13 cellular contexts compared by ENCODE assay signal in the genomic region with DNA sequence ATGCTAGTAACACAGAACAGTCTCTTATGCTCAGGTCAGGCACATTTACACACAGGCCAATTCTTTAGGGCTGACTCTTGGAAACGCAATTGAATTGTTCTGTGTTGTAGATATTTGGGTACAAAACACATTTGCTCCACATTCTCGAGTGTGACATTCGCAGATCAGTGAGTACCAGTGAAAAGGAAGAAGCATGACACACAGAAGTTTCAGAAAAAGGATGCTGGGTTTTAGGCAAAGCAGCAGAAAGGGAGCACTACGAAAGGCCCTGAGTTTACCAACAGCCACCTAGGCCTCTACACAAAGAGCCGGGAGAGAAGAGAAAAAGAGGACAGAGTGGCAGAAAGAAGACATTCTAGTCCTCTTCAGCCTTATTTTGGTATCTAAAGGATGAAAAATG.
A peak's percentile ranks its signal among the peaks of the same experiment; 100 is the strongest.
DNase-seq lines count a peak whose midpoint lies in the region; ATAC-seq and TF ChIP-seq lines count a peak whose summit lies in the region.
"Had no signal": no experiment of that assay in that cellular context is flagged by ENCODE, and none has a peak within 500 bp of the region (broad histone marks: within the 10 kb centered on the region; RNA-seq: fewer than 3 reads in every experiment).

No MANE protein-coding gene starts in this region.

- H3K9me2 ChIP-seq in SU-DHL-6 (replicated peaks; ENCODE audit: insufficient read depth, low read length): no peaks in the 10 kb centered on the region

- intact Hi-C loops in natural killer cell (cut with micrococcal nuclease): loop anchor here (5.0 to 10.0 kb wide), 5 partner anchors 175 to 585 kb away; no protein-coding TSS in a partner anchor
- intact Hi-C loops in left cardiac atrium (cut with DNase I): loop anchor here in 1 of 2 donors (10.0 kb wide), 1 partner anchor 155 kb away; no protein-coding TSS in a partner anchor

- no peak overlapping the region for H3K4me3 ChIP-seq in SU-DHL-6 (ENCODE audit: insufficient read depth, low read length, poor library complexity, severe bottlenecking)
- no peak overlapping the region for H3K4me3 ChIP-seq in tibial nerve
- no peak overlapping the region for H3K4me3 ChIP-seq in SJCRH30

- H3K9me3 ChIP-seq in SU-DHL-6 (ENCODE audit: insufficient read depth, low read length): no peaks in the 10 kb centered on the region
- H3K9me3 ChIP-seq in tibial nerve: no peaks in the 10 kb centered on the region
- no peaks in the 10 kb centered on the region for H3K9me3 ChIP-seq in SJCRH30 (replicated peaks)

- peaks cover 22% of the 10 kb centered on the region for H3F3A ChIP-seq in SU-DHL-6 (ENCODE audit: insufficient read depth)

- peak overlapping the region; percentile 4 for H3K4me2 ChIP-seq in SU-DHL-6 (ENCODE audit: low read depth, low read length, poor library complexity, severe bottlenecking)

- no peaks in the 10 kb centered on the region for H3K9me3 Mint-ChIP-seq in natural killer cell

- peak overlapping the region; percentile 77 for H2AFZ ChIP-seq in SU-DHL-6 (ENCODE audit: low read depth, low read length, severe bottlenecking)

- H3K4me1 Mint-ChIP-seq in natural killer cell: peaks cover 71 to 72% of the 10 kb centered on the region in 2 donors

- H3K27me3 ChIP-seq in SU-DHL-6 (ENCODE audit: low read length) (no peaks in the 10 kb centered on the region), tibial nerve (no peaks in the 10 kb centered on the region), SJCRH30 (no peaks in the 10 kb centered on the region)

- H3K79me2 ChIP-seq in SU-DHL-6 (ENCODE audit: insufficient read depth, low read length): no peaks in the 10 kb centered on the region

- H4K20me1 ChIP-seq in SU-DHL-6 (ENCODE audit: low read depth, low read length): no peaks in the 10 kb centered on the region

- H3K36me3 ChIP-seq in SU-DHL-6 (ENCODE audit: low read length) (no peaks in the 10 kb centered on the region), tibial nerve (no peaks in the 10 kb centered on the region), SJCRH30 (no peaks in the 10 kb centered on the region)

- 72 to 81% methylated on average over 5 of the region's 5 CpGs for WGBS in tibial nerve, 2 donors

- H3K4me1 ChIP-seq in tibial nerve (peaks cover 0 to 8% (median 0%) of the 10 kb centered on the region in 4 donors), SJCRH30 (peaks cover 24% of the 10 kb centered on the region)

- no peak overlapping the region for H3K4me3 Mint-ChIP-seq in natural killer cell
- H3K4me3 Mint-ChIP-seq: endodermal cell had no signal

- DNase-seq in natural killer cell (no peak), NCI-H748 treated with DMSO at 0.1 percent for 48 hours (lab: John Stamatoyannopoulos, UW) (no peak), tibial nerve (ENCODE audit: low spot score in 2 of 2) (no peak), left cardiac atrium (no peak), SJCRH30 (no peak)
- DNase-seq: activated CD4-positive, CD25-positive, alpha-beta regulatory T cell; amygdala; endodermal cell; hypothalamus; right cardiac atrium had no signal

- TF ChIP-seq EP300 in tibial nerve (IDR thresholded peaks at IDR 0.05): no peak

- no peak overlapping the region for H3K27ac ChIP-seq in SU-DHL-6 (ENCODE audit: low read depth, low read length)
- peak overlapping the region in 1 of 4 donors; percentile 71 for H3K27ac ChIP-seq in tibial nerve
- H3K27ac ChIP-seq in SJCRH30: no peak overlapping the region

- H3K27ac Mint-ChIP-seq in natural killer cell: peak overlapping the region; percentile 67 to 82
- H3K27ac Mint-ChIP-seq: endodermal cell had no signal

- H3K9ac ChIP-seq in SU-DHL-6 (ENCODE audit: low read length): peak overlapping the region; percentile 1; the same call in 1 of the 2 replicates

- no peak for TF ChIP-seq POLR2A in tibial nerve (IDR thresholded peaks at IDR 0.05)

- H3K36me3 Mint-ChIP-seq in natural killer cell: no peaks in the 10 kb centered on the region

- TF ChIP-seq CTCF in SU-DHL-6 (IDR thresholded peaks at IDR 0.05; ENCODE audit: insufficient read depth, low read length, poor library complexity, severe bottlenecking) (no peak), natural killer cell (IDR thresholded peaks at IDR 0.05) (no peak), tibial nerve (IDR thresholded peaks at IDR 0.05) (no peak)

- H3K27me3 Mint-ChIP-seq in natural killer cell (ENCODE audit: low read depth in 2 of 2): no peaks in the 10 kb centered on the region

- ATAC-seq in GM18498 (IDR thresholded peaks at IDR 0.05; ENCODE audit: unreplicated experiment): peak; percentile 42
- peak; percentile 37 for ATAC-seq in GM21723 (IDR thresholded peaks at IDR 0.05; ENCODE audit: unreplicated experiment)
- no peak for ATAC-seq in natural killer cell
- no peak for ATAC-seq in left cardiac atrium

Comparison
In these comparisons a context has a peak if more than half of its experiments do, and no peak if none do; other contexts are left out.
1. ATAC-seq: peak in GM18498 (single experiment) and GM21723 (single experiment); none in natural killer cell (0 of 3) and left cardiac atrium (0 of 2).